In the genomic region with DNA sequence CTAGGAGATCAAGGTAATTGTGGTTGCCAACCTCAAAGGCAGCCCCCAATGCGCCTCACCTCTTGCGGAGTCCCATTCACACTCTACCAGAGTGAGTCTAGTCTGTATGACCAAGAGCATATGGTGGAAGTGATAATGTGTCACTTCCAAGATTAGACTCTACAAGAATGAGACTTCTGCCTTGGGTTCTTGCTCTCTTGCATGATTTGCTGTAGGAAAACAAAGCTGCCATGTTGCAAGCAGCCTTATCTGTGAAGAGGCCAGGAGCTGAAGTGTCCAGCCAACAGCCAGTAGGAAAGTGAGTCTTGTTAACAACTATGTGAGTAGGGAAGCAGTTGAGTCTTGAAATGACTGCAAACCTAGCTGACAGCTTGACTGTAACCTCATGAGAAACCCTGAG, we compare ENCODE assay signal across 1 cellular context.
TF ChIP-seq lines count a peak whose summit lies in the region.

No MANE protein-coding gene starts in this region.

TF ChIP-seq in IMR-90, 13 proteins besides CTCF, POLR2A, EP300 and RAD21:
- TF ChIP-seq MAFK (IDR thresholded peaks at IDR 0.05; ENCODE audit: low read depth, low read length) (no peak), MAZ (IDR thresholded peaks at IDR 0.05; ENCODE audit: borderline replicate concordance, low read depth, low read length) (no peak), MXI1 (IDR thresholded peaks at IDR 0.05; ENCODE audit: borderline replicate concordance, low read depth, low read length) (no peak), CHD1 (IDR thresholded peaks at IDR 0.05; ENCODE audit: low read depth, low read length) (no peak), FOS (IDR thresholded peaks at IDR 0.05; ENCODE audit: low read depth, low read length) (no peak), BHLHE40 (IDR thresholded peaks at IDR 0.05; ENCODE audit: low read depth, low read length) (no peak), NFE2L2 (IDR thresholded peaks at IDR 0.05; ENCODE audit: low read depth, low read length) (no peak), SMC3 (IDR thresholded peaks at IDR 0.05; ENCODE audit: low read depth, low read length) (no peak), ELK1 (IDR thresholded peaks at IDR 0.05; ENCODE audit: borderline replicate concordance, low read depth, low read length) (no peak), RCOR1 (IDR thresholded peaks at IDR 0.05; ENCODE audit: insufficient replicate concordance, low read length) (no peak), CEBPB (IDR thresholded peaks at IDR 0.05; ENCODE audit: low read depth, low read length) (no peak)
- TF ChIP-seq, protein P1, sequence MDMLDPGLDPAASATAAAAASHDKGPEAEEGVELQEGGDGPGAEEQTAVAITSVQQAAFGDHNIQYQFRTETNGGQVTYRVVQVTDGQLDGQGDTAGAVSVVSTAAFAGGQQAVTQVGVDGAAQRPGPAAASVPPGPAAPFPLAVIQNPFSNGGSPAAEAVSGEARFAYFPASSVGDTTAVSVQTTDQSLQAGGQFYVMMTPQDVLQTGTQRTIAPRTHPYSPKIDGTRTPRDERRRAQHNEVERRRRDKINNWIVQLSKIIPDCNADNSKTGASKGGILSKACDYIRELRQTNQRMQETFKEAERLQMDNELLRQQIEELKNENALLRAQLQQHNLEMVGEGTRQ (IDR thresholded peaks at IDR 0.05; ENCODE audit: low read depth, low read length), result no peak
